In the genomic region with DNA sequence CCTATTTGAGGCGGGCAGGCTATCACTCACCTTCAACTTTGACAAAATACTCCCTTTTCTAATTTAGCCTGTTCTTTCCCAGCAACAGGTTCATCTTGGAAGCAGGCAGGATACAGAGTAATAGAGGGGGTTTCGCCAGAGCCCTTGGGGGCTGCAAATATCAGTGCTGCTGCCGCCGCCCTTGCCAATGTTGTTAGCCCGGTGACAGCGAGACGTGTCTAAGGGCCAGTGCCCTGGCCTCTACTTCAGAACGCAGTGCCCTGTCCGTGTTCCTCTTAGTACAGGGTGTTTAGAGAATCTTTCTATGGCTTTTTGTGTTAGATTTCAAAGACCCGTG, we compare ENCODE assay signal across 8 cellular contexts. TPM values are rescaled to one million over a fixed set of nuclear protein-coding genes. Genes with fewer than 3 reads are reported as not detected.
A peak's percentile ranks its signal among the peaks of the same experiment; 100 is the strongest.
DNase-seq lines count a peak whose midpoint lies in the region; ATAC-seq and TF ChIP-seq lines count a peak whose summit lies in the region.

No MANE protein-coding gene starts in this region.

- H3K9me3 ChIP-seq in heart left ventricle: no peaks in the 10 kb centered on the region

- no peaks in the 10 kb centered on the region for H3K27me3 ChIP-seq in heart left ventricle

- DNase-seq in ACHN: peak; percentile 11
- DNase-seq in HFFc6: no peak
- DNase-seq in activated T-helper 1 cell treated with anti-CD3 and anti-CD28 coated beads, Interleukin-12 subunit alpha, Interleukin-12 subunit beta, Interleukin-2, Interleukin-4 antibody, amounts not matched to agents 30 ng/mL and 10 ng/mL and 1 ng/mL, durations not matched to agents 14 hours and 24 hours and 36 hours (ENCODE audit: low spot score): no peak
- peak in 4 of 5 donors; percentile 25 to 59 (median 35) for DNase-seq in heart left ventricle
- no peak for DNase-seq in retinal pigment epithelial cell (ENCODE audit: low read depth)

- H3K4me3 Mint-ChIP-seq in HFFc6: peak overlapping the region; percentile 97
- peak overlapping the region; percentile 98 for H3K4me3 Mint-ChIP-seq in activated T-helper 1 cell treated with anti-CD3 and anti-CD28 coated beads, Interleukin-12 subunit alpha, Interleukin-12 subunit beta, Interleukin-2, Interleukin-4 antibody, amounts not matched to agents 30 ng/mL and 10 ng/mL and 1 ng/mL, durations not matched to agents 14 hours and 24 hours and 36 hours

- H3K36me3 ChIP-seq in heart left ventricle: peaks cover 0 to 25% (median 22%) of the 10 kb centered on the region in 9 donors

- H3K9me3 Mint-ChIP-seq in HFFc6: no peaks in the 10 kb centered on the region
- H3K9me3 Mint-ChIP-seq in activated T-helper 1 cell treated with anti-CD3 and anti-CD28 coated beads, Interleukin-12 subunit alpha, Interleukin-12 subunit beta, Interleukin-2, Interleukin-4 antibody, amounts not matched to agents 30 ng/mL and 10 ng/mL and 1 ng/mL, durations not matched to agents 14 hours and 24 hours and 36 hours: no peaks in the 10 kb centered on the region

- WGBS in heart left ventricle, 4 donors: 0 to 1% (median 0%) methylated on average over 10 of the region's 10 CpGs

- H3K36me3 Mint-ChIP-seq in HFFc6 (ENCODE audit: low read depth): peaks cover 29% of the 10 kb centered on the region
- peaks cover 33% of the 10 kb centered on the region for H3K36me3 Mint-ChIP-seq in activated T-helper 1 cell treated with anti-CD3 and anti-CD28 coated beads, Interleukin-12 subunit alpha, Interleukin-12 subunit beta, Interleukin-2, Interleukin-4 antibody, amounts not matched to agents 30 ng/mL and 10 ng/mL and 1 ng/mL, durations not matched to agents 14 hours and 24 hours and 36 hours (ENCODE audit: low read depth)

- intact Hi-C loops in activated T-helper 1 cell treated with anti-CD3 and anti-CD28 coated beads, Interleukin-12 subunit alpha, Interleukin-12 subunit beta, Interleukin-2, Interleukin-4 antibody, amounts not matched to agents 30 ng/mL and 10 ng/mL and 1 ng/mL, durations not matched to agents 14 hours and 24 hours and 36 hours (cut with micrococcal nuclease): loop anchor here (1.0 to 5.0 kb wide), 11 partner anchors 11 to 1338 kb away; partner anchors contain the start of genes BICD2, IARS1, NINJ1 and SPTLC1
- intact Hi-C loops in heart left ventricle (cut with DNase I): loop anchor here in 9 of 10 donors (1.0 to 10.0 kb wide), 11 partner anchors 50 to 355 kb away; partner anchors contain the start of genes CARD19 (in 2 of the 9) and NINJ1 (in 1 of the 9)

- no peak for TF ChIP-seq POLR2A in heart left ventricle (IDR thresholded peaks at IDR 0.05)

- H3K4me1 ChIP-seq in heart left ventricle: peaks cover 0 to 60% (median 41%) of the 10 kb centered on the region in 12 donors

- peaks cover 46% of the 10 kb centered on the region for H3K4me1 Mint-ChIP-seq in HFFc6 (ENCODE audit: low read depth)
- peaks cover 50% of the 10 kb centered on the region for H3K4me1 Mint-ChIP-seq in activated T-helper 1 cell treated with anti-CD3 and anti-CD28 coated beads, Interleukin-12 subunit alpha, Interleukin-12 subunit beta, Interleukin-2, Interleukin-4 antibody, amounts not matched to agents 30 ng/mL and 10 ng/mL and 1 ng/mL, durations not matched to agents 14 hours and 24 hours and 36 hours (ENCODE audit: low read depth)

- H3K27ac ChIP-seq in heart left ventricle: peak overlapping the region; percentile 77 to 97 (median 96)

- ATAC-seq in heart left ventricle: peak; percentile 8 to 45 (median 36)
- ATAC-seq in GM21825 (IDR thresholded peaks at IDR 0.05; ENCODE audit: unreplicated experiment): no peak
- no peak for ATAC-seq in HG03521 (IDR thresholded peaks at IDR 0.05; ENCODE audit: unreplicated experiment)
- ATAC-seq in HG03442 (IDR thresholded peaks at IDR 0.05; ENCODE audit: unreplicated experiment): no peak

- peak overlapping the region; percentile 91 for H3K27ac Mint-ChIP-seq in HFFc6
- H3K27ac Mint-ChIP-seq in activated T-helper 1 cell treated with anti-CD3 and anti-CD28 coated beads, Interleukin-12 subunit alpha, Interleukin-12 subunit beta, Interleukin-2, Interleukin-4 antibody, amounts not matched to agents 30 ng/mL and 10 ng/mL and 1 ng/mL, durations not matched to agents 14 hours and 24 hours and 36 hours: peak overlapping the region; percentile 95

- H3K4me3 ChIP-seq in heart left ventricle: peak overlapping the region; percentile 68 to 99 (median 93)
- H3K4me3 ChIP-seq in retinal pigment epithelial cell (ENCODE audit: low read length): peak overlapping the region; percentile 73

- H3K27me3 Mint-ChIP-seq in HFFc6 (ENCODE audit: insufficient read depth): peaks cover 5% of the 10 kb centered on the region
- no peaks in the 10 kb centered on the region for H3K27me3 Mint-ChIP-seq in activated T-helper 1 cell treated with anti-CD3 and anti-CD28 coated beads, Interleukin-12 subunit alpha, Interleukin-12 subunit beta, Interleukin-2, Interleukin-4 antibody, amounts not matched to agents 30 ng/mL and 10 ng/mL and 1 ng/mL, durations not matched to agents 14 hours and 24 hours and 36 hours (ENCODE audit: insufficient read depth)

- TF ChIP-seq CTCF in HFFc6 (IDR thresholded peaks at IDR 0.05) (no peak), heart left ventricle (IDR thresholded peaks at IDR 0.05) (no peak), retinal pigment epithelial cell (conservative IDR thresholded peaks at IDR 0.05; ENCODE audit: low read depth, low read length) (no peak)

- in situ Hi-C loops in ACHN (cut with HindIII; ENCODE audit: low pct_ligation_motif_present, low pct_unique_long_range_greater_than_20kb, low sequenced_read_pairs): no loop called here

RNA-seq across cellular contexts. Expression of gene FAM120AOS, which starts 0.7 kb away (rescaled TPM):
- 10 to 100 TPM; 35.3 to 38.9 (median 36.6) TPM for total RNA-seq in HFFc6 (2021; fragmentation: NEBNext Ultra II Directional; extraction: Animal tissue kit (Norgen Biotek cat#: 25700))
- 31.2 and 38.8 TPM in 2 replicates for total RNA-seq in activated T-helper 1 cell treated with anti-CD3 and anti-CD28 coated beads, Interleukin-12 subunit alpha, Interleukin-12 subunit beta, Interleukin-2, Interleukin-4 antibody, amounts not matched to agents 30 ng/mL and 10 ng/mL and 1 ng/mL, durations not matched to agents 14 hours and 24 hours and 36 hours
- total RNA-seq in heart left ventricle: 10 to 100 TPM; 27.2 to 38.8 (median 33.7) TPM
- 10 to 100 TPM; 22.2 to 30.0 TPM for polyA plus RNA-seq in heart left ventricle

RNA-seq across cellular contexts. Expression of gene FAM120A, which starts 1.2 kb away (rescaled TPM):
- total RNA-seq in HFFc6 (2021; fragmentation: NEBNext Ultra II Directional; extraction: Animal tissue kit (Norgen Biotek cat#: 25700)): 100 to 1,000 TPM; 139 to 161 (median 155) TPM
- total RNA-seq in activated T-helper 1 cell treated with anti-CD3 and anti-CD28 coated beads, Interleukin-12 subunit alpha, Interleukin-12 subunit beta, Interleukin-2, Interleukin-4 antibody, amounts not matched to agents 30 ng/mL and 10 ng/mL and 1 ng/mL, durations not matched to agents 14 hours and 24 hours and 36 hours: 145 and 147 TPM in 2 replicates
- 100 to 1,000 TPM in 7 of 9 donors, 10 to 100 TPM in 2; 88.6 to 123 (median 113) TPM for total RNA-seq in heart left ventricle
- 100 to 1,000 TPM in 1 of 2 donors, 10 to 100 TPM in 1; 37.9 to 118 TPM for polyA plus RNA-seq in heart left ventricle

Comparison
In these comparisons a context has a peak if more than half of its experiments do, and no peak if none do; other contexts are left out.
1. DNase-seq: peak in ACHN (single experiment) and heart left ventricle (4 of 5); none in HFFc6 (single experiment), activated T-helper 1 cell treated with anti-CD3 and anti-CD28 coated beads, Interleukin-12 subunit alpha, Interleukin-12 subunit beta, Interleukin-2, Interleukin-4 antibody, amounts not matched to agents 30 ng/mL and 10 ng/mL and 1 ng/mL, durations not matched to agents 14 hours and 24 hours and 36 hours (single experiment) and retinal pigment epithelial cell (single experiment).
2. ATAC-seq: peak in heart left ventricle (4 of 4); none in GM21825 (single experiment), HG03521 (single experiment) and HG03442 (single experiment).